Comparison of ENCODE assay signal across 25 cellular contexts in genomic region chr2:84884396-84884795, GRCh38.
"Had no signal": no experiment of that assay in that cellular context is flagged by ENCODE, and none has a peak within 500 bp of the region (broad histone marks: within the 10 kb centered on the region; RNA-seq: fewer than 3 reads in every experiment).

No MANE protein-coding gene starts in this region.

- H3K36me3 Mint-ChIP-seq: stimulated activated effector memory CD8-positive, alpha-beta T cell treated with anti-CD3 and anti-CD28 coated beads, Interleukin-12 subunit alpha, Interleukin-12 subunit beta, amount 100 ng/mL, for 72 hours; type B pancreatic cell had no signal

- H3K36me3 ChIP-seq: adrenal gland, colonic mucosa, heart right ventricle, left ventricle myocardium inferior, pancreas, sigmoid colon, uterus had no signal

- H3K27me3 Mint-ChIP-seq: effector memory CD8-positive, alpha-beta T cell; stimulated activated naive CD8-positive, alpha-beta T cell treated with anti-CD3 and anti-CD28 coated beads, Interleukin-15, Interleukin-2, amounts not matched to agents 100 ng/mL and 50 ng/mL, for 24 hours had no signal

- H3K27ac Mint-ChIP-seq: effector memory CD8-positive, alpha-beta T cell; nephron progenitor cell; stimulated activated effector memory CD8-positive, alpha-beta T cell treated with anti-CD3 and anti-CD28 coated beads, Interleukin-12 subunit alpha, Interleukin-12 subunit beta, amount 100 ng/mL, for 72 hours; stimulated activated naive CD8-positive, alpha-beta T cell treated with anti-CD3 and anti-CD28 coated beads, Interleukin-15, Interleukin-2, amounts not matched to agents 100 ng/mL and 50 ng/mL, for 24 hours; type B pancreatic cell had no signal

- H3K9me3 Mint-ChIP-seq: effector memory CD8-positive, alpha-beta T cell; nephron progenitor cell; stimulated activated effector memory CD8-positive, alpha-beta T cell treated with anti-CD3 and anti-CD28 coated beads, Interleukin-12 subunit alpha, Interleukin-12 subunit beta, amount 100 ng/mL, for 72 hours; stimulated activated naive CD8-positive, alpha-beta T cell treated with anti-CD3 and anti-CD28 coated beads, Interleukin-15, Interleukin-2, amounts not matched to agents 100 ng/mL and 50 ng/mL, for 24 hours; type B pancreatic cell had no signal

- DNase-seq: activated CD4-positive, alpha-beta T cell treated with anti-CD3 and anti-CD28 coated beads for 4 hours; activated CD4-positive, alpha-beta T cell treated with anti-CD3 and anti-CD28 coated beads, Interleukin-2, amount 50 U/mL, for 4 hours; activated effector memory CD4-positive, alpha-beta T cell treated with Interleukin-2 at 50 U/mL for 16 hours; activated naive CD4-positive, alpha-beta T cell treated with Interleukin-2 at 50 U/mL for 16 hours; aorta; body of pancreas; colonic mucosa; effector memory CD8-positive, alpha-beta T cell; foreskin melanocyte; heart right ventricle; left ventricle myocardium inferior; mesendoderm; nephron progenitor cell; pancreas; psoas muscle; sigmoid colon; small intestine; stimulated activated CD4-positive, alpha-beta T cell treated with anti-CD3 and anti-CD28 coated beads, Interleukin-4, amount 100 ng/mL, for 24 hours; substantia nigra; uterus had no signal

- H3K4me3 ChIP-seq: adrenal gland, body of pancreas, colonic mucosa, heart right ventricle, left ventricle myocardium inferior, lung, pancreas, psoas muscle, sigmoid colon, uterus had no signal

- H3K9me3 ChIP-seq: adrenal gland, body of pancreas, colonic mucosa, heart right ventricle, left ventricle myocardium inferior, pancreas, psoas muscle, sigmoid colon, uterus had no signal

- H3K4me3 Mint-ChIP-seq: effector memory CD8-positive, alpha-beta T cell; nephron progenitor cell; stimulated activated effector memory CD8-positive, alpha-beta T cell treated with anti-CD3 and anti-CD28 coated beads, Interleukin-12 subunit alpha, Interleukin-12 subunit beta, amount 100 ng/mL, for 72 hours; stimulated activated naive CD8-positive, alpha-beta T cell treated with anti-CD3 and anti-CD28 coated beads, Interleukin-15, Interleukin-2, amounts not matched to agents 100 ng/mL and 50 ng/mL, for 24 hours; type B pancreatic cell had no signal
